ENCODE assay signal across 17 cellular contexts in the genomic region with DNA sequence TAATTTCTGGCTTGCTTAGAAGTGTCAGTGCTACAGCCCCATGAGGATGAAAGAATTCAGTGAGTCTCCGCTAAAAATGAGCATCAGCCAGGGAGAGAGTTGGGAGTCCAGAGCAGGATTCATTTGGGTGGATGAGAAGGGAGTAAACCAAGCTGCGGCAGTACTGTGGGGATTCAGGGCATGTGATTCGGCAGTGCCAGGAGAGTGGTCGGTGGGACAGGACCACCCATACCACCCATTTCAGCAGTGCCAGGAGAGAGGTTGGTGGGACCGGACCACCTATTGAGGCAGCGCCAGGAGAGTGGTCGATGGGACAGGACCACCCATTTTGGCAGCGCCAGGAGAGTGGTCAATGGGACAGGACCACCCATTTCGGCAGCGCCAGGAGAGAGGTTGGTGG.
DNase-seq lines count a peak whose midpoint lies in the region; ATAC-seq, FAIRE-seq and TF ChIP-seq lines count a peak whose summit lies in the region.
"Had no signal": no experiment of that assay in that cellular context is flagged by ENCODE, and none has a peak within 500 bp of the region (broad histone marks: within the 10 kb centered on the region; RNA-seq: fewer than 3 reads in every experiment).

No MANE protein-coding gene starts in this region.

- H3K9ac ChIP-seq in GM12878 (ENCODE audit: control insufficient read depth, insufficient read depth, low read length), result no peak overlapping the region

- H3K4me3 Mint-ChIP-seq in CD14-positive monocyte, result no peak overlapping the region
- H3K4me3 Mint-ChIP-seq: mesothelial cell of epicardium, type B pancreatic cell had no signal

- CTCF ChIA-PET in GM12878 (lab: Yijun Ruan, JAX), result interaction anchor here (1.1 to 1.4 kb wide), 2 partner anchors 12 to 108 kb away, joined by 4 to 8 read pairs; no protein-coding TSS in a partner anchor

- H3K4me1 Mint-ChIP-seq in CD14-positive monocyte, result peaks cover 66% of the 10 kb centered on the region

- no peak for ATAC-seq in GM12878
- no peak for ATAC-seq in HG03196 (IDR thresholded peaks at IDR 0.05; ENCODE audit: unreplicated experiment)
- no peak for ATAC-seq in GM19455 (IDR thresholded peaks at IDR 0.05; ENCODE audit: unreplicated experiment)
- no peak for ATAC-seq in HG02571 (IDR thresholded peaks at IDR 0.05; ENCODE audit: unreplicated experiment)
- ATAC-seq: Panc1 had no signal

- SMC1A ChIA-PET in GM12878 (lab: Charles Lee; ENCODE audit: uncharacterized antibody, unreplicated experiment), result interaction anchor here (0.5 to 4.3 kb wide), 7 partner anchors 9 to 111 kb away, joined by 3 to 24 read pairs (median 3); no protein-coding TSS in a partner anchor

- no peak for TF ChIP-seq POLR2A in GM12878 (IDR thresholded peaks at IDR 0.05; ENCODE audit: low read depth, low read length)

- no peaks in the 10 kb centered on the region for H4K20me1 ChIP-seq in GM12878 (ENCODE audit: control insufficient read depth, insufficient read depth)

- H3K9me3 ChIP-seq in GM12878 (replicated peaks; ENCODE audit: control insufficient read depth, insufficient read depth, low read length) (no peaks in the 10 kb centered on the region), neutrophil (no peaks in the 10 kb centered on the region)

- intact Hi-C loops in CD14-positive monocyte (cut with micrococcal nuclease), result loop anchor here in 1 of 2 donors (5.0 kb wide), 1 partner anchor 65 kb away; no protein-coding TSS in a partner anchor
- intact Hi-C loops in GM12878 (cut with micrococcal nuclease; ENCODE audit: unreplicated experiment), result loop anchor here (10.0 kb wide), 1 partner anchor 443 kb away; no protein-coding TSS in a partner anchor

- no peak for TF ChIP-seq EP300 in GM12878 (IDR thresholded peaks at IDR 0.05; ENCODE audit: borderline replicate concordance in 1 of 2, control insufficient read depth in 1 of 2, low read depth in 2 of 2, low read length in 2 of 2)

- in situ Hi-C loops in GM12878 (cut with MboI), result no loop called here

- H3K27ac ChIP-seq in GM12878 (ENCODE audit: control insufficient read depth, insufficient read depth) (peak overlapping the region; percentile 95; the same call in 1 of the 2 replicates), neutrophil (peak overlapping the region; percentile 96)
- H3K27ac ChIP-seq: C4-2B, cardiac muscle cell had no signal

- peaks cover 42% of the 10 kb centered on the region for H3K79me2 ChIP-seq in GM12878 (ENCODE audit: control insufficient read depth, insufficient read depth, low read length)

- TF ChIP-seq RAD21 in GM12878 (IDR thresholded peaks at IDR 0.05; ENCODE audit: insufficient read depth, low read depth, low read length), result no peak

- H3K36me3 Mint-ChIP-seq in CD14-positive monocyte, result peaks cover 2 to 6% of the 10 kb centered on the region in 2 donors

- DNase-seq in CD14-positive monocyte (ENCODE audit: low spot score) (no peak), GM19239 (ENCODE audit: insufficient read length, low spot score) (no peak), GM12878 (ENCODE audit: low read depth, low spot score) (no peak), SW 1271 (lab: John Stamatoyannopoulos, UW) (no peak)
- DNase-seq: foreskin melanocyte, NCI-H2029, NCI-H526 treated with DMSO at 0.1 percent for 48 hours had no signal

- no peak overlapping the region for H2AFZ ChIP-seq in GM12878 (ENCODE audit: control insufficient read depth, low read depth, low read length)

- H3K4me3 ChIP-seq in GM12878 (no peak overlapping the region), neutrophil (ENCODE audit: low read depth in 1 of 2, low read length in 1 of 2) (peak overlapping the region; percentile 93 to 97)
- H3K4me3 ChIP-seq: cardiac muscle cell had no signal

- no peaks in the 10 kb centered on the region for H3K27me3 ChIP-seq in GM12878 (replicated peaks in 1 of 2; ENCODE audit: control insufficient read depth in 2 of 2, insufficient read depth in 2 of 2, low read length in 1 of 2)
- no peaks in the 10 kb centered on the region for H3K27me3 ChIP-seq in neutrophil
- H3K27me3 ChIP-seq: cardiac muscle cell had no signal

- RAD21 ChIA-PET in GM12878 (lab: Charles Lee; ENCODE audit: unreplicated experiment), result interaction anchor here (0.6 to 1.0 kb wide), 2 partner anchors 48 to 84 kb away, joined by 3 read pairs; no protein-coding TSS in a partner anchor

- peaks cover 0 to 3% (median 0%) of the 10 kb centered on the region in 7 donors for H3K9me3 Mint-ChIP-seq in CD14-positive monocyte

- WGBS in GM12878 (ENCODE audit: insufficient coverage, insufficient replicate concordance, low lambda C conversion rate, missing lambda C conversion rate), result 98% methylated on average over 10 of the region's 10 CpGs

- POLR2A ChIA-PET in GM12878 (lab: Charles Lee), result no interaction called here

- peak overlapping the region in 6 of 7 donors; percentile 93 to 99 (median 98) for H3K27ac Mint-ChIP-seq in CD14-positive monocyte
- H3K27ac Mint-ChIP-seq: mesothelial cell of epicardium, type B pancreatic cell had no signal

- FAIRE-seq in GM19239 (lab: Jason Lieb, UNC) (peak; percentile 64), GM12878 (lab: Jason Lieb, UNC) (no peak)
- FAIRE-seq: G401.6 had no signal

- H3K36me3 ChIP-seq in GM12878 (ENCODE audit: control insufficient read depth in 2 of 2, insufficient read depth in 2 of 2, low read length in 1 of 2) (no peaks in the 10 kb centered on the region), neutrophil (no peaks in the 10 kb centered on the region)
- H3K36me3 ChIP-seq: cardiac muscle cell had no signal

- no peak overlapping the region for H3K4me2 ChIP-seq in GM12878 (ENCODE audit: control insufficient read depth, insufficient read depth)

- no peak for TF ChIP-seq CTCF in CD14-positive monocyte (IDR thresholded peaks at IDR 0.05)
- no peak for TF ChIP-seq CTCF in GM12878 (IDR thresholded peaks at IDR 0.05 in 2 of 3, conservative IDR thresholded peaks at IDR 0.05 in 1 of 3; ENCODE audit: control insufficient read depth in 2 of 3, extremely low read depth in 1 of 3, insufficient read depth in 1 of 3, low read depth in 3 of 3, low read length in 3 of 3)
- TF ChIP-seq CTCF in neutrophil (IDR thresholded peaks at IDR 0.05), result no peak

- H3K4me1 ChIP-seq in GM12878 (ENCODE audit: control insufficient read depth, insufficient read depth, low read length) (peaks cover 28% of the 10 kb centered on the region), neutrophil (ENCODE audit: control insufficient read depth in 1 of 2, insufficient read depth in 1 of 2, low read depth in 1 of 2, low read length in 1 of 2) (peaks cover 64 to 75% of the 10 kb centered on the region in 2 experiments)

- H3K27me3 Mint-ChIP-seq in CD14-positive monocyte (ENCODE audit: low read depth in 3 of 3), result peaks cover 0 to 6% (median 0%) of the 10 kb centered on the region in 3 donors

- BruUV-seq in GM12878 (replicated peaks; lab: Mats Ljungman, UMichigan), result no TSS peak

TF ChIP-seq in GM12878, 131 proteins besides CTCF, POLR2A, EP300 and RAD21 (continues in another document):
- TF ChIP-seq SREBF2 (IDR thresholded peaks at IDR 0.05; ENCODE audit: low read length), result no peak
- TF ChIP-seq ASH2L (IDR thresholded peaks at IDR 0.05; ENCODE audit: borderline replicate concordance, low read depth), result no peak
- TF ChIP-seq, protein P1, sequence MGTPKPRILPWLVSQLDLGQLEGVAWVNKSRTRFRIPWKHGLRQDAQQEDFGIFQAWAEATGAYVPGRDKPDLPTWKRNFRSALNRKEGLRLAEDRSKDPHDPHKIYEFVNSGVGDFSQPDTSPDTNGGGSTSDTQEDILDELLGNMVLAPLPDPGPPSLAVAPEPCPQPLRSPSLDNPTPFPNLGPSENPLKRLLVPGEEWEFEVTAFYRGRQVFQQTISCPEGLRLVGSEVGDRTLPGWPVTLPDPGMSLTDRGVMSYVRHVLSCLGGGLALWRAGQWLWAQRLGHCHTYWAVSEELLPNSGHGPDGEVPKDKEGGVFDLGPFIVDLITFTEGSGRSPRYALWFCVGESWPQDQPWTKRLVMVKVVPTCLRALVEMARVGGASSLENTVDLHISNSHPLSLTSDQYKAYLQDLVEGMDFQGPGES (IDR thresholded peaks at IDR 0.05), result no peak
- TF ChIP-seq, protein P2, sequence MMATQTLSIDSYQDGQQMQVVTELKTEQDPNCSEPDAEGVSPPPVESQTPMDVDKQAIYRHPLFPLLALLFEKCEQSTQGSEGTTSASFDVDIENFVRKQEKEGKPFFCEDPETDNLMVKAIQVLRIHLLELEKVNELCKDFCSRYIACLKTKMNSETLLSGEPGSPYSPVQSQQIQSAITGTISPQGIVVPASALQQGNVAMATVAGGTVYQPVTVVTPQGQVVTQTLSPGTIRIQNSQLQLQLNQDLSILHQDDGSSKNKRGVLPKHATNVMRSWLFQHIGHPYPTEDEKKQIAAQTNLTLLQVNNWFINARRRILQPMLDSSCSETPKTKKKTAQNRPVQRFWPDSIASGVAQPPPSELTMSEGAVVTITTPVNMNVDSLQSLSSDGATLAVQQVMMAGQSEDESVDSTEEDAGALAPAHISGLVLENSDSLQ (IDR thresholded peaks at IDR 0.05), result no peak
- TF ChIP-seq RBBP5 (conservative IDR thresholded peaks at IDR 0.05), result no peak
- no peak for TF ChIP-seq EGR1 (IDR thresholded peaks at IDR 0.05; ENCODE audit: borderline replicate concordance in 1 of 2, low read depth in 2 of 2, low read length in 2 of 2)
- TF ChIP-seq ETV6 (conservative IDR thresholded peaks at IDR 0.05 in 1 of 2, IDR thresholded peaks at IDR 0.05 in 1 of 2; ENCODE audit: borderline replicate concordance in 1 of 2, low read depth in 1 of 2), result no peak
- TF ChIP-seq ZNF384 (IDR thresholded peaks at IDR 0.05; ENCODE audit: borderline replicate concordance, low read depth, low read length), result no peak
- TF ChIP-seq BCL3 (IDR thresholded peaks at IDR 0.05; ENCODE audit: borderline replicate concordance, insufficient read depth, low read depth, low read length, poor library complexity, severe bottlenecking), result no peak
- TF ChIP-seq CHD4 (IDR thresholded peaks at IDR 0.05), result no peak
